Comparison of ENCODE assay signal across 1 cellular context in genomic region chr3:154780263-154780662, GRCh38.
TF ChIP-seq lines count a peak whose summit lies in the region.

No MANE protein-coding gene starts in this region.

TF ChIP-seq in GM23338, 12 proteins besides CTCF, POLR2A, EP300 and RAD21 (continued from another document):
- TF ChIP-seq ZNF462 (CRISPR knock-in tag; IDR thresholded peaks at IDR 0.05), result no peak
- no peak for TF ChIP-seq STAT1 (IDR thresholded peaks at IDR 0.05; ENCODE audit: unreplicated experiment)
